3 cellular contexts compared by ENCODE assay signal in the genomic region with DNA sequence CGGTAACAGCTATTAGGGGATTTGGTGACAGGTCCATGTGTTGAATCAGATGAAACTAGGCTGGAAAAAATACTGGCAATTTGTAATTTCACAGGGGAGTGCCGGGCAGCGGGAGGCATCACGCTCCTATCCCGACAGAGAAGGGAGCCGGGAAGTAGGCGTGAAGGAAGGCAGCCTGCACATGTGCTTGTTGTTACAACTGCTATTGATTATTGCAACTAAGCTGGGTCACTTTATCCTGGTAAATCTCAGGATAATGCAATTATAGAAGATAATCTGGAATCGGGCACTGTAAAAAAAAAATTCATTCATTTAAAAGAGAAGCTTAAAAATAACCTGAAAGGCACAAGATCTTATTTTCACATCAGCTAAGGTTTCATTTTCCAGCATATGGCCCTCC.
TF ChIP-seq lines count a peak whose summit lies in the region.

No MANE protein-coding gene starts in this region.

TF ChIP-seq in SK-N-SH, 30 proteins besides CTCF, POLR2A, EP300 and RAD21 (continued from another document):
- TF ChIP-seq, protein P1, sequence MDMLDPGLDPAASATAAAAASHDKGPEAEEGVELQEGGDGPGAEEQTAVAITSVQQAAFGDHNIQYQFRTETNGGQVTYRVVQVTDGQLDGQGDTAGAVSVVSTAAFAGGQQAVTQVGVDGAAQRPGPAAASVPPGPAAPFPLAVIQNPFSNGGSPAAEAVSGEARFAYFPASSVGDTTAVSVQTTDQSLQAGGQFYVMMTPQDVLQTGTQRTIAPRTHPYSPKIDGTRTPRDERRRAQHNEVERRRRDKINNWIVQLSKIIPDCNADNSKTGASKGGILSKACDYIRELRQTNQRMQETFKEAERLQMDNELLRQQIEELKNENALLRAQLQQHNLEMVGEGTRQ (IDR thresholded peaks at IDR 0.05; ENCODE audit: borderline replicate concordance, low read depth, low read length), result no peak
- TF ChIP-seq GATA2 (CRISPR knock-in tag; IDR thresholded peaks at IDR 0.05), result no peak
TF ChIP-seq in SK-N-SH: peak in this region for 1.

TF ChIP-seq in SK-N-SH treated with all-trans-retinoic acid at 6 μM for 48 hours, 23 proteins besides CTCF, POLR2A, EP300 and RAD21:
- TF ChIP-seq, protein P2, sequence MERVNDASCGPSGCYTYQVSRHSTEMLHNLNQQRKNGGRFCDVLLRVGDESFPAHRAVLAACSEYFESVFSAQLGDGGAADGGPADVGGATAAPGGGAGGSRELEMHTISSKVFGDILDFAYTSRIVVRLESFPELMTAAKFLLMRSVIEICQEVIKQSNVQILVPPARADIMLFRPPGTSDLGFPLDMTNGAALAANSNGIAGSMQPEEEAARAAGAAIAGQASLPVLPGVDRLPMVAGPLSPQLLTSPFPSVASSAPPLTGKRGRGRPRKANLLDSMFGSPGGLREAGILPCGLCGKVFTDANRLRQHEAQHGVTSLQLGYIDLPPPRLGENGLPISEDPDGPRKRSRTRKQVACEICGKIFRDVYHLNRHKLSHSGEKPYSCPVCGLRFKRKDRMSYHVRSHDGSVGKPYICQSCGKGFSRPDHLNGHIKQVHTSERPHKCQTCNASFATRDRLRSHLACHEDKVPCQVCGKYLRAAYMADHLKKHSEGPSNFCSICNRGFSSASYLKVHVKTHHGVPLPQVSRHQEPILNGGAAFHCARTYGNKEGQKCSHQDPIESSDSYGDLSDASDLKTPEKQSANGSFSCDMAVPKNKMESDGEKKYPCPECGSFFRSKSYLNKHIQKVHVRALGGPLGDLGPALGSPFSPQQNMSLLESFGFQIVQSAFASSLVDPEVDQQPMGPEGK (CRISPR knock-in tag; IDR thresholded peaks at IDR 0.05; ENCODE audit: borderline replicate concordance), result no peak
- TF ChIP-seq CSDC2 (CRISPR knock-in tag; IDR thresholded peaks at IDR 0.05) (no peak), BACH2 (CRISPR knock-in tag; IDR thresholded peaks at IDR 0.05; ENCODE audit: borderline replicate concordance) (no peak), TOX (CRISPR knock-in tag; IDR thresholded peaks at IDR 0.05; ENCODE audit: borderline replicate concordance) (no peak), RARB (CRISPR knock-in tag; IDR thresholded peaks at IDR 0.05) (no peak), ZNF70 (CRISPR knock-in tag; IDR thresholded peaks at IDR 0.05) (no peak)
- TF ChIP-seq, protein P3, sequence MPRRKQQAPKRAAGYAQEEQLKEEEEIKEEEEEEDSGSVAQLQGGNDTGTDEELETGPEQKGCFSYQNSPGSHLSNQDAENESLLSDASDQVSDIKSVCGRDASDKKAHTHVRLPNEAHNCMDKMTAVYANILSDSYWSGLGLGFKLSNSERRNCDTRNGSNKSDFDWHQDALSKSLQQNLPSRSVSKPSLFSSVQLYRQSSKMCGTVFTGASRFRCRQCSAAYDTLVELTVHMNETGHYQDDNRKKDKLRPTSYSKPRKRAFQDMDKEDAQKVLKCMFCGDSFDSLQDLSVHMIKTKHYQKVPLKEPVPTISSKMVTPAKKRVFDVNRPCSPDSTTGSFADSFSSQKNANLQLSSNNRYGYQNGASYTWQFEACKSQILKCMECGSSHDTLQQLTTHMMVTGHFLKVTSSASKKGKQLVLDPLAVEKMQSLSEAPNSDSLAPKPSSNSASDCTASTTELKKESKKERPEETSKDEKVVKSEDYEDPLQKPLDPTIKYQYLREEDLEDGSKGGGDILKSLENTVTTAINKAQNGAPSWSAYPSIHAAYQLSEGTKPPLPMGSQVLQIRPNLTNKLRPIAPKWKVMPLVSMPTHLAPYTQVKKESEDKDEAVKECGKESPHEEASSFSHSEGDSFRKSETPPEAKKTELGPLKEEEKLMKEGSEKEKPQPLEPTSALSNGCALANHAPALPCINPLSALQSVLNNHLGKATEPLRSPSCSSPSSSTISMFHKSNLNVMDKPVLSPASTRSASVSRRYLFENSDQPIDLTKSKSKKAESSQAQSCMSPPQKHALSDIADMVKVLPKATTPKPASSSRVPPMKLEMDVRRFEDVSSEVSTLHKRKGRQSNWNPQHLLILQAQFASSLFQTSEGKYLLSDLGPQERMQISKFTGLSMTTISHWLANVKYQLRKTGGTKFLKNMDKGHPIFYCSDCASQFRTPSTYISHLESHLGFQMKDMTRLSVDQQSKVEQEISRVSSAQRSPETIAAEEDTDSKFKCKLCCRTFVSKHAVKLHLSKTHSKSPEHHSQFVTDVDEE (CRISPR knock-in tag; IDR thresholded peaks at IDR 0.05), result no peak
- TF ChIP-seq, protein P4, sequence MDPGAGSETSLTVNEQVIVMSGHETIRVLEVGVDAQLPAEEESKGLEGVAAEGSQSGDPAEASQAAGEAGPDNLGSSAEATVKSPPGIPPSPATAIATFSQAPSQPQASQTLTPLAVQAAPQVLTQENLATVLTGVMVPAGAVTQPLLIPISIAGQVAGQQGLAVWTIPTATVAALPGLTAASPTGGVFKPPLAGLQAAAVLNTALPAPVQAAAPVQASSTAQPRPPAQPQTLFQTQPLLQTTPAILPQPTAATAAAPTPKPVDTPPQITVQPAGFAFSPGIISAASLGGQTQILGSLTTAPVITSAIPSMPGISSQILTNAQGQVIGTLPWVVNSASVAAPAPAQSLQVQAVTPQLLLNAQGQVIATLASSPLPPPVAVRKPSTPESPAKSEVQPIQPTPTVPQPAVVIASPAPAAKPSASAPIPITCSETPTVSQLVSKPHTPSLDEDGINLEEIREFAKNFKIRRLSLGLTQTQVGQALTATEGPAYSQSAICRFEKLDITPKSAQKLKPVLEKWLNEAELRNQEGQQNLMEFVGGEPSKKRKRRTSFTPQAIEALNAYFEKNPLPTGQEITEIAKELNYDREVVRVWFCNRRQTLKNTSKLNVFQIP (CRISPR knock-in tag; IDR thresholded peaks at IDR 0.05; ENCODE audit: borderline replicate concordance, low read depth), result no peak
- TF ChIP-seq, protein P5, sequence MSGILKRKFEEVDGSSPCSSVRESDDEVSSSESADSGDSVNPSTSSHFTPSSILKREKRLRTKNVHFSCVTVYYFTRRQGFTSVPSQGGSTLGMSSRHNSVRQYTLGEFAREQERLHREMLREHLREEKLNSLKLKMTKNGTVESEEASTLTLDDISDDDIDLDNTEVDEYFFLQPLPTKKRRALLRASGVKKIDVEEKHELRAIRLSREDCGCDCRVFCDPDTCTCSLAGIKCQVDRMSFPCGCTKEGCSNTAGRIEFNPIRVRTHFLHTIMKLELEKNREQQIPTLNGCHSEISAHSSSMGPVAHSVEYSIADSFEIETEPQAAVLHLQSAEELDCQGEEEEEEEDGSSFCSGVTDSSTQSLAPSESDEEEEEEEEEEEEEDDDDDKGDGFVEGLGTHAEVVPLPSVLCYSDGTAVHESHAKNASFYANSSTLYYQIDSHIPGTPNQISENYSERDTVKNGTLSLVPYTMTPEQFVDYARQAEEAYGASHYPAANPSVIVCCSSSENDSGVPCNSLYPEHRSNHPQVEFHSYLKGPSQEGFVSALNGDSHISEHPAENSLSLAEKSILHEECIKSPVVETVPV (CRISPR knock-in tag; IDR thresholded peaks at IDR 0.05), result no peak

TF ChIP-seq in GM23338, 12 proteins besides CTCF, POLR2A, EP300 and RAD21 (continued from another document):
- TF ChIP-seq, protein P6, sequence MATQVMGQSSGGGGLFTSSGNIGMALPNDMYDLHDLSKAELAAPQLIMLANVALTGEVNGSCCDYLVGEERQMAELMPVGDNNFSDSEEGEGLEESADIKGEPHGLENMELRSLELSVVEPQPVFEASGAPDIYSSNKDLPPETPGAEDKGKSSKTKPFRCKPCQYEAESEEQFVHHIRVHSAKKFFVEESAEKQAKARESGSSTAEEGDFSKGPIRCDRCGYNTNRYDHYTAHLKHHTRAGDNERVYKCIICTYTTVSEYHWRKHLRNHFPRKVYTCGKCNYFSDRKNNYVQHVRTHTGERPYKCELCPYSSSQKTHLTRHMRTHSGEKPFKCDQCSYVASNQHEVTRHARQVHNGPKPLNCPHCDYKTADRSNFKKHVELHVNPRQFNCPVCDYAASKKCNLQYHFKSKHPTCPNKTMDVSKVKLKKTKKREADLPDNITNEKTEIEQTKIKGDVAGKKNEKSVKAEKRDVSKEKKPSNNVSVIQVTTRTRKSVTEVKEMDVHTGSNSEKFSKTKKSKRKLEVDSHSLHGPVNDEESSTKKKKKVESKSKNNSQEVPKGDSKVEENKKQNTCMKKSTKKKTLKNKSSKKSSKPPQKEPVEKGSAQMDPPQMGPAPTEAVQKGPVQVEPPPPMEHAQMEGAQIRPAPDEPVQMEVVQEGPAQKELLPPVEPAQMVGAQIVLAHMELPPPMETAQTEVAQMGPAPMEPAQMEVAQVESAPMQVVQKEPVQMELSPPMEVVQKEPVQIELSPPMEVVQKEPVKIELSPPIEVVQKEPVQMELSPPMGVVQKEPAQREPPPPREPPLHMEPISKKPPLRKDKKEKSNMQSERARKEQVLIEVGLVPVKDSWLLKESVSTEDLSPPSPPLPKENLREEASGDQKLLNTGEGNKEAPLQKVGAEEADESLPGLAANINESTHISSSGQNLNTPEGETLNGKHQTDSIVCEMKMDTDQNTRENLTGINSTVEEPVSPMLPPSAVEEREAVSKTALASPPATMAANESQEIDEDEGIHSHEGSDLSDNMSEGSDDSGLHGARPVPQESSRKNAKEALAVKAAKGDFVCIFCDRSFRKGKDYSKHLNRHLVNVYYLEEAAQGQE (IDR thresholded peaks at IDR 0.05; ENCODE audit: unreplicated experiment), result no peak
- no peak for TF ChIP-seq CREB1 (CRISPR knock-in tag; IDR thresholded peaks at IDR 0.05; ENCODE audit: low read depth)
- no peak for TF ChIP-seq EZH2phosphoT487 (IDR thresholded peaks at IDR 0.05; ENCODE audit: unreplicated experiment)
- no peak for TF ChIP-seq NANOG (IDR thresholded peaks at IDR 0.05; ENCODE audit: borderline replicate concordance)
- TF ChIP-seq, protein P7, sequence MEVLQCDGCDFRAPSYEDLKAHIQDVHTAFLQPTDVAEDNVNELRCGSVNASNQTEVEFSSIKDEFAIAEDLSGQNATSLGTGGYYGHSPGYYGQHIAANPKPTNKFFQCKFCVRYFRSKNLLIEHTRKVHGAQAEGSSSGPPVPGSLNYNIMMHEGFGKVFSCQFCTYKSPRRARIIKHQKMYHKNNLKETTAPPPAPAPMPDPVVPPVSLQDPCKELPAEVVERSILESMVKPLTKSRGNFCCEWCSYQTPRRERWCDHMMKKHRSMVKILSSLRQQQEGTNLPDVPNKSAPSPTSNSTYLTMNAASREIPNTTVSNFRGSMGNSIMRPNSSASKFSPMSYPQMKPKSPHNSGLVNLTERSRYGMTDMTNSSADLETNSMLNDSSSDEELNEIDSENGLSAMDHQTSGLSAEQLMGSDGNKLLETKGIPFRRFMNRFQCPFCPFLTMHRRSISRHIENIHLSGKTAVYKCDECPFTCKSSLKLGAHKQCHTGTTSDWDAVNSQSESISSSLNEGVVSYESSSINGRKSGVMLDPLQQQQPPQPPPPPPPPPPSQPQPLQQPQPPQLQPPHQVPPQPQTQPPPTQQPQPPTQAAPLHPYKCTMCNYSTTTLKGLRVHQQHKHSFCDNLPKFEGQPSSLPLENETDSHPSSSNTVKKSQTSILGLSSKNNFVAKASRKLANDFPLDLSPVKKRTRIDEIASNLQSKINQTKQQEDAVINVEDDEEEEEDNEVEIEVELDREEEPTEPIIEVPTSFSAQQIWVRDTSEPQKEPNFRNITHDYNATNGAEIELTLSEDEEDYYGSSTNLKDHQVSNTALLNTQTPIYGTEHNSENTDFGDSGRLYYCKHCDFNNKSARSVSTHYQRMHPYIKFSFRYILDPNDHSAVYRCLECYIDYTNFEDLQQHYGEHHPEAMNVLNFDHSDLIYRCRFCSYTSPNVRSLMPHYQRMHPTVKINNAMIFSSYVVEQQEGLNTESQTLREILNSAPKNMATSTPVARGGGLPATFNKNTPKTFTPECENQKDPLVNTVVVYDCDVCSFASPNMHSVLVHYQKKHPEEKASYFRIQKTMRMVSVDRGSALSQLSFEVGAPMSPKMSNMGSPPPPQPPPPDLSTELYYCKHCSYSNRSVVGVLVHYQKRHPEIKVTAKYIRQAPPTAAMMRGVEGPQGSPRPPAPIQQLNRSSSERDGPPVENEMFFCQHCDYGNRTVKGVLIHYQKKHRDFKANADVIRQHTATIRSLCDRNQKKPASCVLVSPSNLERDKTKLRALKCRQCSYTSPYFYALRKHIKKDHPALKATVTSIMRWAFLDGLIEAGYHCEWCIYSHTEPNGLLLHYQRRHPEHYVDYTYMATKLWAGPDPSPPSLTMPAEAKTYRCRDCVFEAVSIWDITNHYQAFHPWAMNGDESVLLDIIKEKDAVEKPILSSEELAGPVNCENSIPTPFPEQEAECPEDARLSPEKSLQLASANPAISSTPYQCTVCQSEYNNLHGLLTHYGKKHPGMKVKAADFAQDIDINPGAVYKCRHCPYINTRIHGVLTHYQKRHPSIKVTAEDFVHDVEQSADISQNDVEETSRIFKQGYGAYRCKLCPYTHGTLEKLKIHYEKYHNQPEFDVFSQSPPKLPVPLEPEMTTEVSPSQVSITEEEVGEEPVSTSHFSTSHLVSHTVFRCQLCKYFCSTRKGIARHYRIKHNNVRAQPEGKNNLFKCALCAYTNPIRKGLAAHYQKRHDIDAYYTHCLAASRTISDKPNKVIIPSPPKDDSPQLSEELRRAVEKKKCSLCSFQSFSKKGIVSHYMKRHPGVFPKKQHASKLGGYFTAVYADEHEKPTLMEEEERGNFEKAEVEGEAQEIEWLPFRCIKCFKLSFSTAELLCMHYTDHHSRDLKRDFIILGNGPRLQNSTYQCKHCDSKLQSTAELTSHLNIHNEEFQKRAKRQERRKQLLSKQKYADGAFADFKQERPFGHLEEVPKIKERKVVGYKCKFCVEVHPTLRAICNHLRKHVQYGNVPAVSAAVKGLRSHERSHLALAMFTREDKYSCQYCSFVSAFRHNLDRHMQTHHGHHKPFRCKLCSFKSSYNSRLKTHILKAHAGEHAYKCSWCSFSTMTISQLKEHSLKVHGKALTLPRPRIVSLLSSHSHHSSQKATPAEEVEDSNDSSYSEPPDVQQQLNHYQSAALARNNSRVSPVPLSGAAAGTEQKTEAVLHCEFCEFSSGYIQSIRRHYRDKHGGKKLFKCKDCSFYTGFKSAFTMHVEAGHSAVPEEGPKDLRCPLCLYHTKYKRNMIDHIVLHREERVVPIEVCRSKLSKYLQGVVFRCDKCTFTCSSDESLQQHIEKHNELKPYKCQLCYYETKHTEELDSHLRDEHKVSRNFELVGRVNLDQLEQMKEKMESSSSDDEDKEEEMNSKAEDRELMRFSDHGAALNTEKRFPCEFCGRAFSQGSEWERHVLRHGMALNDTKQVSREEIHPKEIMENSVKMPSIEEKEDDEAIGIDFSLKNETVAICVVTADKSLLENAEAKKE (CRISPR knock-in tag; IDR thresholded peaks at IDR 0.05), result no peak
- no peak for TF ChIP-seq ZNF331 (CRISPR knock-in tag; IDR thresholded peaks at IDR 0.05; ENCODE audit: low read depth)
TF ChIP-seq in GM23338: peak in this region for 0.
